10 cellular contexts compared by ENCODE assay signal in genomic region chr7:140212100-140212881, GRCh38. TPM values are rescaled to one million over a fixed set of nuclear protein-coding genes. Genes with fewer than 3 reads are reported as not detected.
DNase-seq lines count a peak whose midpoint lies in the region; ATAC-seq lines count a peak whose summit lies in the region.
"Had no signal": no experiment of that assay in that cellular context is flagged by ENCODE, and none has a peak within 500 bp of the region (broad histone marks: within the 10 kb centered on the region; RNA-seq: fewer than 3 reads in every experiment).

No MANE protein-coding gene starts in this region.

- peak; percentile 83 for ATAC-seq in activated CD8-positive, alpha-beta memory T cell treated with anti-CD3 and anti-CD28 coated beads, Interleukin-2, amount 10 ng/mL, durations not matched to agents 7 days and 5 days
- peak; percentile 47 for ATAC-seq in HG02763 (IDR thresholded peaks at IDR 0.05; ENCODE audit: unreplicated experiment)
- peak; percentile 24 to 41 (median 31) for ATAC-seq in T-cell (replicated peaks in 1 of 4)

- H3K4me1 ChIP-seq in neuronal stem cell (ENCODE audit: control insufficient read depth in 2 of 2, insufficient read depth in 1 of 2, low read depth in 1 of 2, low read length in 2 of 2), result no peaks in the 10 kb centered on the region

- H2BK120ac ChIP-seq in neuronal stem cell (ENCODE audit: low read depth, low read length), result no peak overlapping the region

- H3K4me3 ChIP-seq in neuronal stem cell (ENCODE audit: low read length in 2 of 2), result no peak overlapping the region

- no CpG with 5 or more reads among the region's 10 CpGs for WGBS in neuronal stem cell (ENCODE audit: extremely low coverage in 2 of 2, insufficient read length in 2 of 2, insufficient replicate concordance in 1 of 2), 2 donors

- H3K36me3 ChIP-seq in neuronal stem cell (replicated peaks in 1 of 2; ENCODE audit: control insufficient read depth in 2 of 2, insufficient read depth in 2 of 2, low read length in 2 of 2), result no peaks in the 10 kb centered on the region
- H3K36me3 ChIP-seq: neutrophil had no signal

- no peaks in the 10 kb centered on the region for H3K27me3 Mint-ChIP-seq in activated CD8-positive, alpha-beta memory T cell treated with anti-CD3 and anti-CD28 coated beads, Interleukin-2, amount 10 ng/mL, durations not matched to agents 7 days and 5 days
- H3K27me3 Mint-ChIP-seq in T-cell, result no peaks in the 10 kb centered on the region

- no peak overlapping the region for H3K14ac ChIP-seq in neuronal stem cell (ENCODE audit: low read length)

- H4K8ac ChIP-seq in neuronal stem cell (ENCODE audit: low read depth, low read length), result no peak overlapping the region

- H3K4me2 ChIP-seq in neuronal stem cell (ENCODE audit: insufficient read depth, low read length, poor library complexity, severe bottlenecking), result no peak overlapping the region

- peak overlapping the region; percentile 38 for H3K4me3 Mint-ChIP-seq in activated CD8-positive, alpha-beta memory T cell treated with anti-CD3 and anti-CD28 coated beads, Interleukin-2, amount 10 ng/mL, durations not matched to agents 7 days and 5 days
- peak overlapping the region in 2 of 3 donors; percentile 21 to 52 for H3K4me3 Mint-ChIP-seq in T-cell

- no peak overlapping the region for H3K9ac ChIP-seq in neuronal stem cell (ENCODE audit: low read depth, low read length, poor library complexity)

- peaks cover 0 to 53% (median 0%) of the 10 kb centered on the region in 3 experiments for H3K27me3 ChIP-seq in neuronal stem cell (ENCODE audit: control insufficient read depth in 3 of 3, insufficient read depth in 3 of 3, low read depth in 1 of 3, low read length in 3 of 3)

- H3K9me3 Mint-ChIP-seq in activated CD8-positive, alpha-beta memory T cell treated with anti-CD3 and anti-CD28 coated beads, Interleukin-2, amount 10 ng/mL, durations not matched to agents 7 days and 5 days (ENCODE audit: low read depth), result peaks cover 6% of the 10 kb centered on the region
- H3K9me3 Mint-ChIP-seq in T-cell, result no peaks in the 10 kb centered on the region

- no peak overlapping the region for H2BK15ac ChIP-seq in neuronal stem cell (ENCODE audit: low read length)

- H3K4me1 Mint-ChIP-seq in activated CD8-positive, alpha-beta memory T cell treated with anti-CD3 and anti-CD28 coated beads, Interleukin-2, amount 10 ng/mL, durations not matched to agents 7 days and 5 days, result peaks cover 75% of the 10 kb centered on the region
- peaks cover 38 to 65% (median 49%) of the 10 kb centered on the region in 3 donors for H3K4me1 Mint-ChIP-seq in T-cell

- H4K91ac ChIP-seq in neuronal stem cell (ENCODE audit: low read depth, low read length, poor library complexity), result no peak overlapping the region

- H2BK5ac ChIP-seq in neuronal stem cell (ENCODE audit: low read length), result no peak overlapping the region

- CTCF ChIA-PET in activated CD8-positive, alpha-beta memory T cell treated with anti-CD3 and anti-CD28 coated beads, Interleukin-2, amount 10 ng/mL, durations not matched to agents 7 days and 5 days (lab: Charles Lee), result interaction anchor here (1.0 to 6.0 kb wide), 6 partner anchors 13 to 41 kb away, joined by 3 to 34 read pairs (median 4); partner anchors contain the start of gene KDM7A
- CTCF ChIA-PET in T-cell (lab: Charles Lee), result no interaction called here

- no peaks in the 10 kb centered on the region for H3K79me1 ChIP-seq in neuronal stem cell (ENCODE audit: low read depth, low read length)

- peak; percentile 82 for DNase-seq in activated CD8-positive, alpha-beta memory T cell treated with anti-CD3 and anti-CD28 coated beads, Interleukin-2, amount 10 ng/mL, durations not matched to agents 7 days and 5 days
- DNase-seq in activated CD8-positive, alpha-beta memory T cell treated with anti-CD3 and anti-CD28 coated beads, Interleukin-2, amount 50 U/mL, for 4 hours, result no peak
- no peak for DNase-seq in T-cell
- DNase-seq in stimulated activated CD4-positive, alpha-beta T cell treated with anti-CD3 and anti-CD28 coated beads, Interleukin-4, amount 100 ng/mL, for 24 hours, result peak; percentile 36
- no peak for DNase-seq in HCEC 1CT
- no peak for DNase-seq in neuronal stem cell (ENCODE audit: low spot score)
- no peak for DNase-seq in SW 1271 (lab: John Stamatoyannopoulos, UW)
- DNase-seq: NCI-H2029 had no signal

- no peak overlapping the region for H2AK5ac ChIP-seq in neuronal stem cell (ENCODE audit: low read depth, low read length)

- H2AFZ ChIP-seq in neuronal stem cell (ENCODE audit: low read length), result no peak overlapping the region

- POLR2A ChIA-PET in T-cell (lab: Charles Lee), result no interaction called here

- H3K27ac ChIP-seq in neuronal stem cell (replicated peaks; ENCODE audit: low read length), result no peak overlapping the region
- H3K27ac ChIP-seq: neutrophil had no signal

- no peak overlapping the region for H2BK12ac ChIP-seq in neuronal stem cell (ENCODE audit: low read length)

- H3K4ac ChIP-seq in neuronal stem cell (ENCODE audit: low read length), result no peak overlapping the region

- H3K9me3 ChIP-seq in neuronal stem cell (replicated peaks in 1 of 2; ENCODE audit: control insufficient read depth in 2 of 2, insufficient read depth in 1 of 2, low read depth in 1 of 2, low read length in 2 of 2), result peaks cover 0 to 3% of the 10 kb centered on the region in 2 donors
- H3K9me3 ChIP-seq: neutrophil had no signal

- H3K36me3 Mint-ChIP-seq in activated CD8-positive, alpha-beta memory T cell treated with anti-CD3 and anti-CD28 coated beads, Interleukin-2, amount 10 ng/mL, durations not matched to agents 7 days and 5 days, result peaks cover 18% of the 10 kb centered on the region
- no peaks in the 10 kb centered on the region for H3K36me3 Mint-ChIP-seq in T-cell

- H3K23ac ChIP-seq in neuronal stem cell (ENCODE audit: low read depth, low read length, poor library complexity), result no peak overlapping the region

- H3K18ac ChIP-seq in neuronal stem cell (ENCODE audit: low read length), result no peak overlapping the region

- peak overlapping the region; percentile 96 for H3K27ac Mint-ChIP-seq in activated CD8-positive, alpha-beta memory T cell treated with anti-CD3 and anti-CD28 coated beads, Interleukin-2, amount 10 ng/mL, durations not matched to agents 7 days and 5 days
- peak overlapping the region; percentile 73 to 79 for H3K27ac Mint-ChIP-seq in T-cell

RNA-seq across cellular contexts. Expression of gene KDM7A, which starts 35.5 kb away (rescaled TPM):
- total RNA-seq in activated CD8-positive, alpha-beta memory T cell treated with anti-CD3 and anti-CD28 coated beads, Interleukin-2, amount 10 ng/mL, durations not matched to agents 7 days and 5 days, result 10 to 100 TPM in 1 of 2 experiments, 1 to 10 TPM in 1; 7.3 to 13.1 TPM
- total RNA-seq in T-cell, result 10 to 100 TPM; 36.5 to 60.2 (median 55.0) TPM
- polyA plus RNA-seq in neuronal stem cell (2013, experiment 1 of 2), result 5.3 TPM
- polyA plus RNA-seq in neuronal stem cell (2013, experiment 2 of 2), result 5.1 TPM

Comparison
In these comparisons a context has a peak if more than half of its experiments do, and no peak if none do; other contexts are left out.
1. DNase-seq: peak in activated CD8-positive, alpha-beta memory T cell treated with anti-CD3 and anti-CD28 coated beads, Interleukin-2, amount 10 ng/mL, durations not matched to agents 7 days and 5 days (single experiment) and stimulated activated CD4-positive, alpha-beta T cell treated with anti-CD3 and anti-CD28 coated beads, Interleukin-4, amount 100 ng/mL, for 24 hours (single experiment); none in activated CD8-positive, alpha-beta memory T cell treated with anti-CD3 and anti-CD28 coated beads, Interleukin-2, amount 50 U/mL, for 4 hours (single experiment), T-cell (0 of 34), HCEC 1CT (single experiment), neuronal stem cell (single experiment) and SW 1271 (0 of 2).
2. ATAC-seq: peak in every context shown above with its lines; median percentile 83 in activated CD8-positive, alpha-beta memory T cell treated with anti-CD3 and anti-CD28 coated beads, Interleukin-2, amount 10 ng/mL, durations not matched to agents 7 days and 5 days; 47 in HG02763; 31 in T-cell.